In genomic region chr2:96532641-96533291, GRCh38 we compare ENCODE assay signal across 9 cellular contexts. TPM values are rescaled to one million over a fixed set of nuclear protein-coding genes. Genes with fewer than 3 reads are reported as not detected.
DNase-seq lines count a peak whose midpoint lies in the region; ATAC-seq and TF ChIP-seq lines count a peak whose summit lies in the region.
"Had no signal": no experiment of that assay in that cellular context is flagged by ENCODE, and none has a peak within 500 bp of the region (broad histone marks: within the 10 kb centered on the region; RNA-seq: fewer than 3 reads in every experiment).

No MANE protein-coding gene starts in this region.

- no peak overlapping the region for H3K4me3 Mint-ChIP-seq in activated CD4-positive, alpha-beta T cell treated with anti-CD3 and anti-CD28 coated beads for 36 hours

- peaks cover 76% of the 10 kb centered on the region for H3K4me1 ChIP-seq in lower lobe of right lung

- CTCF ChIA-PET in activated CD4-positive, alpha-beta T cell treated with anti-CD3 and anti-CD28 coated beads for 36 hours (lab: Charles Lee), result interaction anchor here (1.0 to 1.9 kb wide), 8 partner anchors 10 to 287 kb away, joined by 3 to 10 read pairs (median 4); no protein-coding TSS in a partner anchor

- no peaks in the 10 kb centered on the region for H3K27me3 Mint-ChIP-seq in activated CD4-positive, alpha-beta T cell treated with anti-CD3 and anti-CD28 coated beads for 36 hours

- peaks cover 76% of the 10 kb centered on the region for H3K4me1 Mint-ChIP-seq in activated CD4-positive, alpha-beta T cell treated with anti-CD3 and anti-CD28 coated beads for 36 hours

- no peak overlapping the region for H3K4me3 ChIP-seq in lower lobe of right lung

- TF ChIP-seq CTCF in lower lobe of right lung (IDR thresholded peaks at IDR 0.05), result no peak

- H3K27ac ChIP-seq in angular gyrus (ENCODE audit: low read depth, low read length) (peak overlapping the region; percentile 67), lower lobe of right lung (peak overlapping the region; percentile 87), temporal lobe (ENCODE audit: low read depth, low read length) (peak overlapping the region; percentile 41)

- H3K27ac Mint-ChIP-seq in activated CD4-positive, alpha-beta T cell treated with anti-CD3 and anti-CD28 coated beads for 36 hours, result peak overlapping the region; percentile 98

- no peak for ATAC-seq in activated CD4-positive, alpha-beta T cell treated with anti-CD3 and anti-CD28 coated beads for 36 hours
- ATAC-seq in lower lobe of right lung, result no peak
- ATAC-seq in HG03039 (IDR thresholded peaks at IDR 0.05; ENCODE audit: unreplicated experiment), result no peak

- intact Hi-C loops in activated CD4-positive, alpha-beta T cell treated with anti-CD3 and anti-CD28 coated beads for 36 hours (cut with DNase I, micrococcal nuclease), result loop anchor here (1.0 to 10.0 kb wide), 5 partner anchors 46 to 1932 kb away; partner anchors contain the start of genes KANSL3 (in 2 of the 2) and LMAN2L (in 1 of the 2)
- intact Hi-C loops in lower lobe of right lung (cut with DNase I), result no loop called here

- peaks cover 7% of the 10 kb centered on the region for H3K36me3 Mint-ChIP-seq in activated CD4-positive, alpha-beta T cell treated with anti-CD3 and anti-CD28 coated beads for 36 hours (ENCODE audit: low read depth)

- no peaks in the 10 kb centered on the region for H3K9me3 Mint-ChIP-seq in activated CD4-positive, alpha-beta T cell treated with anti-CD3 and anti-CD28 coated beads for 36 hours (ENCODE audit: low read depth)

- in situ Hi-C loops in ACHN (cut with HindIII; ENCODE audit: low pct_ligation_motif_present, low pct_unique_long_range_greater_than_20kb, low sequenced_read_pairs), result no loop called here

- H3K27me3 ChIP-seq in lower lobe of right lung (ENCODE audit: low read depth), result no peaks in the 10 kb centered on the region
- H3K27me3 ChIP-seq: SJCRH30 had no signal

- DNase-seq in activated CD4-positive, alpha-beta T cell treated with anti-CD3 and anti-CD28 coated beads for 36 hours, result peak; percentile 11
- DNase-seq in activated CD4-positive, alpha-beta T cell treated with anti-CD3 and anti-CD28 coated beads, Interleukin-2, amount 50 U/mL, for 4 hours, result no peak
- no peak for DNase-seq in lower lobe of right lung
- no peak for DNase-seq in islet precursor cell
- no peak for DNase-seq in ACHN

- no peaks in the 10 kb centered on the region for H3K36me3 ChIP-seq in lower lobe of right lung
- H3K36me3 ChIP-seq: SJCRH30 had no signal

- H3K9me3 ChIP-seq in lower lobe of right lung, result no peaks in the 10 kb centered on the region
- H3K9me3 ChIP-seq: SJCRH30 had no signal

- POLR2A ChIA-PET in activated CD4-positive, alpha-beta T cell treated with anti-CD3 and anti-CD28 coated beads for 36 hours (lab: Charles Lee), result interaction anchor here (1.0 kb wide), 1 partner anchor 208 kb away, joined by 3 read pairs; the partner anchor contains the start of gene ITPRIPL1

RNA-seq across cellular contexts. Expression of gene ARID5A, which starts 3.8 kb away (rescaled TPM):
- total RNA-seq in activated CD4-positive, alpha-beta T cell treated with anti-CD3 and anti-CD28 coated beads for 36 hours, result 100 to 1,000 TPM; 179 to 191 TPM
- 27.7 TPM for total RNA-seq in lower lobe of right lung
- 2.2 TPM for total RNA-seq in temporal lobe

RNA-seq across cellular contexts. Expression of gene NEURL3, which starts 27.6 kb away (rescaled TPM):
- under 1 TPM; 0.33 to 0.41 TPM for total RNA-seq in activated CD4-positive, alpha-beta T cell treated with anti-CD3 and anti-CD28 coated beads for 36 hours
- 0.27 TPM for total RNA-seq in lower lobe of right lung
- not detected for total RNA-seq in temporal lobe
- total RNA-seq: SJCRH30 had no signal
